19 cellular contexts compared by ENCODE assay signal in the genomic region with DNA sequence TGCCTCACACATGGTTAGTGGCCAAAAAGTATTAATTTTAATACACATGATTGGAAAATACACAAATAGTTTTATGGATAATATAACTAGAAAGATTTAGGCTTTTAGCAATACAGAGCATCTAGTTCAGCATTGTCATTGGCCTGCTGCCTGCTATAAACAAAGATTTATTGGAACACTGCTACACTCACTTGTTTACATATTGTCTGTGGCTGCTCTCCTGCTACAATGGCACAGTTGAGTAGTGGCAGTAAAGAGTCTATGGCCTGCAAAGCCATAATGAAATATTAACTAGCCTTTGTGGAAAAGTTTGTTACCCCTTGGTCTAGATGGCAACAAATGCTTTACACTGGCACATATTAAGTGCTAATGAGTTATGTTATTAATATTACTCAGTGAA. TPM values are rescaled to one million over a fixed set of nuclear protein-coding genes. Genes with fewer than 3 reads are reported as not detected.
DNase-seq lines count a peak whose midpoint lies in the region; ATAC-seq, FAIRE-seq and TF ChIP-seq lines count a peak whose summit lies in the region.
"Had no signal": no experiment of that assay in that cellular context is flagged by ENCODE, and none has a peak within 500 bp of the region (broad histone marks: within the 10 kb centered on the region; RNA-seq: fewer than 3 reads in every experiment).

No MANE protein-coding gene starts in this region.

- ATAC-seq in GM18909 (IDR thresholded peaks at IDR 0.05; ENCODE audit: poor library complexity, unreplicated experiment): no peak
- ATAC-seq: GM12878 had no signal

- peak; percentile 69 for FAIRE-seq in H54 (lab: Jason Lieb, UNC)
- FAIRE-seq: GM12878, GM18507 had no signal

- DNase-seq in H54 (ENCODE audit: insufficient read length, low spot score) (no peak), LNCaP clone FGC (ENCODE audit: low read depth) (peak; percentile 96), fibroblast of villous mesenchyme (ENCODE audit: low read depth) (peak; percentile 44), pons (ENCODE audit: low spot score) (peak; percentile 53)
- DNase-seq in activated CD4-positive, alpha-beta T cell treated with anti-CD3 and anti-CD28 coated beads, Interleukin-2, amount 50 U/mL, for 4 hours: no peak
- no peak for DNase-seq in stimulated activated CD4-positive, alpha-beta T cell treated with anti-CD3 and anti-CD28 coated beads, Interleukin-2, amount 100 ng/mL, for 24 hours
- DNase-seq: DMS 273 treated with DMSO at 0.1 percent for 48 hours; HFFc6; MM.1S; NCI-H1105; NCI-H187; NCI-H510A; NK-92 treated with Interleukin-12 subunit alpha and Interleukin-12 subunit beta, amount 100 ng/mL, for 24 hours; OCI-M1 had no signal

- TF ChIP-seq CTCF in LNCaP clone FGC (IDR thresholded peaks at IDR 0.05; ENCODE audit: control insufficient read depth, extremely low read depth, insufficient read depth) (no peak), fibroblast of villous mesenchyme (IDR thresholded peaks at IDR 0.05; ENCODE audit: insufficient read depth, low read depth, low read length) (no peak)

- no peak overlapping the region for H3K4me3 ChIP-seq in LNCaP clone FGC (ENCODE audit: low read depth, low read length)
- H3K4me3 ChIP-seq in fibroblast of villous mesenchyme (ENCODE audit: low read depth, low read length): no peak overlapping the region
- H3K4me3 ChIP-seq: BLaER1, GM12878, SJSA1 had no signal

- TF ChIP-seq POLR2A in H54 (IDR thresholded peaks at IDR 0.05; ENCODE audit: low read depth, low read length): no peak

RNA-seq across cellular contexts. Expression of a gene that starts 37.8 kb away (rescaled TPM):
- 58.6 and 85.1 TPM in 2 replicates for total RNA-seq in fibroblast of villous mesenchyme

RNA-seq across cellular contexts. Expression of a gene that starts 44.4 kb away (rescaled TPM):
- total RNA-seq in fibroblast of villous mesenchyme: 17.7 and 32.8 TPM in 2 replicates

Comparison
In these comparisons a context has a peak if more than half of its experiments do, and no peak if none do; other contexts are left out.
1. DNase-seq: peak in LNCaP clone FGC (single experiment), fibroblast of villous mesenchyme (single experiment) and pons (single experiment); none in H54 (single experiment), activated CD4-positive, alpha-beta T cell treated with anti-CD3 and anti-CD28 coated beads, Interleukin-2, amount 50 U/mL, for 4 hours (0 of 2) and stimulated activated CD4-positive, alpha-beta T cell treated with anti-CD3 and anti-CD28 coated beads, Interleukin-2, amount 100 ng/mL, for 24 hours (0 of 2).